ENCODE assay signal across 23 cellular contexts in the genomic region with DNA sequence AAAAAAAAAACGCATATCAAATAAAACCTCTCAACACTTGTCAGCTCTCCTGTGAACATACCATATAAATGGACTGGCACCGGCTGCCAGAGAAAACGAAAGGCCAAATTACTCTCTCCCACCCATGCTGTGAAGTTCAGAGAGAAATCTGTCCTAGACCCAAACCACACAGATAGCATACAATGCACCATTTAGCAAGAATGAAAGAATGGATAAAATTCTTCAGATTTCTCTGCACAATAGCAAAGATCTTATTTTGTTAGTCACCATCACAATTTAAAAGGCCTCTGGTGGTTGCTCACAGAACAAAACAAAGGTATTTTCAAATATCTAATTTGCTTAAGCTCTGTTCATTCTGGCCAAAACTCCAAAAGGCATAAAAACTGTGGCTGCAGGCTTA.
A peak's percentile ranks its signal among the peaks of the same experiment; 100 is the strongest.
DNase-seq lines count a peak whose midpoint lies in the region; ATAC-seq and TF ChIP-seq lines count a peak whose summit lies in the region.
"Had no signal": no experiment of that assay in that cellular context is flagged by ENCODE, and none has a peak within 500 bp of the region (broad histone marks: within the 10 kb centered on the region; RNA-seq: fewer than 3 reads in every experiment).

No MANE protein-coding gene starts in this region.

- H3K27me3 Mint-ChIP-seq in activated CD4-positive, alpha-beta T cell treated with anti-CD3 and anti-CD28 coated beads, Interleukin-2, amount 10 ng/mL, durations not matched to agents 24 days and 14 days, result no peaks in the 10 kb centered on the region
- H3K27me3 Mint-ChIP-seq: activated B cell treated with CpG ODN at 0.5 μM for 24 hours; activated T-helper 17 cell treated with anti-CD3 and anti-CD28 coated beads, Interleukin-2, amount 50 U/mL, for 72 hours; CD4-positive, alpha-beta T cell; stimulated activated memory B cell treated with anti-CD40 and anti-IgM and Interleukin-4, amounts not matched to agents 10 μg/mL and 1 μg/mL and 100 μg/mL, for 72 hours had no signal

- H3K27ac Mint-ChIP-seq in activated CD4-positive, alpha-beta T cell treated with anti-CD3 and anti-CD28 coated beads, Interleukin-2, amount 10 ng/mL, durations not matched to agents 24 days and 14 days, result peak overlapping the region; percentile 65
- H3K27ac Mint-ChIP-seq: activated B cell treated with CpG ODN at 0.5 μM for 24 hours; activated T-helper 17 cell treated with anti-CD3 and anti-CD28 coated beads, Interleukin-2, amount 50 U/mL, for 72 hours; CD4-positive, alpha-beta T cell; stimulated activated memory B cell treated with anti-CD40 and anti-IgM and Interleukin-4, amounts not matched to agents 10 μg/mL and 1 μg/mL and 100 μg/mL, for 72 hours had no signal

- no peaks in the 10 kb centered on the region for H3K9me3 Mint-ChIP-seq in activated CD4-positive, alpha-beta T cell treated with anti-CD3 and anti-CD28 coated beads, Interleukin-2, amount 10 ng/mL, durations not matched to agents 24 days and 14 days
- H3K9me3 Mint-ChIP-seq: activated B cell treated with CpG ODN at 0.5 μM for 24 hours; activated T-helper 17 cell treated with anti-CD3 and anti-CD28 coated beads, Interleukin-2, amount 50 U/mL, for 72 hours; CD4-positive, alpha-beta T cell; stimulated activated memory B cell treated with anti-CD40 and anti-IgM and Interleukin-4, amounts not matched to agents 10 μg/mL and 1 μg/mL and 100 μg/mL, for 72 hours had no signal

- peak overlapping the region; percentile 11 for H3K4me2 ChIP-seq in skeletal muscle satellite cell (ENCODE audit: low read length)

- TF ChIP-seq CTCF in VCaP (conservative IDR thresholded peaks at IDR 0.05) (no peak), fibroblast of pulmonary artery (IDR thresholded peaks at IDR 0.05; ENCODE audit: low read length, missing control alignments) (peak; percentile 33)

- no peak overlapping the region for H3K4me3 ChIP-seq in fibroblast of pulmonary artery (replicated peaks; ENCODE audit: low read depth, low read length)
- no peak overlapping the region for H3K4me3 ChIP-seq in skeletal muscle satellite cell (ENCODE audit: low read length)
- H3K4me3 ChIP-seq: left ventricle myocardium inferior, pancreas, spleen, upper lobe of left lung had no signal

- no peaks in the 10 kb centered on the region for H3K27me3 ChIP-seq in skeletal muscle satellite cell (ENCODE audit: control insufficient read depth, insufficient read depth, low read length)
- H3K27me3 ChIP-seq: pancreas, spleen, upper lobe of left lung had no signal

- peaks cover 9% of the 10 kb centered on the region for H3K4me1 ChIP-seq in skeletal muscle satellite cell (ENCODE audit: control insufficient read depth, insufficient read depth, low read length)

- intact Hi-C loops in activated CD4-positive, alpha-beta T cell treated with anti-CD3 and anti-CD28 coated beads, Interleukin-2, amount 10 ng/mL, durations not matched to agents 24 days and 14 days (cut with micrococcal nuclease), result loop anchor here (1.0 to 5.0 kb wide), 2 partner anchors 91 to 172 kb away; no protein-coding TSS in a partner anchor

- H3K9me3 ChIP-seq in skeletal muscle satellite cell (replicated peaks; ENCODE audit: low read length), result no peaks in the 10 kb centered on the region
- H3K9me3 ChIP-seq: pancreas, spleen, upper lobe of left lung had no signal

- peaks cover 2% of the 10 kb centered on the region for H3K36me3 Mint-ChIP-seq in activated CD4-positive, alpha-beta T cell treated with anti-CD3 and anti-CD28 coated beads, Interleukin-2, amount 10 ng/mL, durations not matched to agents 24 days and 14 days (ENCODE audit: low read depth)
- H3K36me3 Mint-ChIP-seq: stimulated activated memory B cell treated with anti-CD40 and anti-IgM and Interleukin-4, amounts not matched to agents 10 μg/mL and 1 μg/mL and 100 μg/mL, for 72 hours had no signal

- H3K4me1 Mint-ChIP-seq in activated CD4-positive, alpha-beta T cell treated with anti-CD3 and anti-CD28 coated beads, Interleukin-2, amount 10 ng/mL, durations not matched to agents 24 days and 14 days, result peaks cover 49% of the 10 kb centered on the region

- DNase-seq in activated CD4-positive, alpha-beta T cell treated with anti-CD3 and anti-CD28 coated beads, Interleukin-2, amount 10 ng/mL, durations not matched to agents 24 days and 14 days, result no peak
- no peak for DNase-seq in activated CD4-positive, alpha-beta T cell treated with anti-CD3 and anti-CD28 coated beads for 1 hour
- DNase-seq in fibroblast of pulmonary artery (ENCODE audit: low read depth) (peak; percentile 86), substantia nigra (lab: John Stamatoyannopoulos, UW) (no peak)
- DNase-seq: 8988T; activated B cell treated with CpG ODN at 0.5 μM for 24 hours; activated CD8-positive, alpha-beta memory T cell treated with anti-CD3 and anti-CD28 coated beads for 24 hours; amniotic stem cell; CD4-positive, alpha-beta T cell; DMS79 treated with DMSO at 0.1 percent for 48 hours; HCEC 1CT; left ventricle myocardium inferior; NCI-H1417 treated with DMSO at 0.1 percent for 48 hours; pancreas; spleen; upper lobe of left lung had no signal

- no peak overlapping the region for H3K4me3 Mint-ChIP-seq in activated CD4-positive, alpha-beta T cell treated with anti-CD3 and anti-CD28 coated beads, Interleukin-2, amount 10 ng/mL, durations not matched to agents 24 days and 14 days
- H3K4me3 Mint-ChIP-seq: activated B cell treated with CpG ODN at 0.5 μM for 24 hours; activated T-helper 17 cell treated with anti-CD3 and anti-CD28 coated beads, Interleukin-2, amount 50 U/mL, for 72 hours; CD4-positive, alpha-beta T cell; stimulated activated memory B cell treated with anti-CD40 and anti-IgM and Interleukin-4, amounts not matched to agents 10 μg/mL and 1 μg/mL and 100 μg/mL, for 72 hours had no signal

- ATAC-seq in GM21381 (IDR thresholded peaks at IDR 0.05; ENCODE audit: unreplicated experiment) (no peak), HG02759 (IDR thresholded peaks at IDR 0.05; ENCODE audit: unreplicated experiment) (no peak)
- ATAC-seq: activated T-helper 17 cell treated with anti-CD3 and anti-CD28 coated beads, Interleukin-2, amount 50 U/mL, for 72 hours; stimulated activated memory B cell treated with anti-CD40 and anti-IgM and Interleukin-4, amounts not matched to agents 10 μg/mL and 1 μg/mL and 100 μg/mL, for 72 hours had no signal

- no peaks in the 10 kb centered on the region for H3K36me3 ChIP-seq in skeletal muscle satellite cell (ENCODE audit: insufficient read depth, low read length)
- H3K36me3 ChIP-seq: left ventricle myocardium inferior, pancreas, spleen, upper lobe of left lung had no signal

- H3K27ac ChIP-seq in VCaP, result peak overlapping the region; percentile 50
- no peak overlapping the region for H3K27ac ChIP-seq in substantia nigra (ENCODE audit: low read depth, low read length, poor library complexity, severe bottlenecking)
- H3K27ac ChIP-seq: epithelial cell of prostate, left ventricle myocardium inferior, spleen, upper lobe of left lung had no signal

- H3K9ac ChIP-seq in skeletal muscle satellite cell (ENCODE audit: low read depth, low read length), result no peak overlapping the region
